In the genomic region with DNA sequence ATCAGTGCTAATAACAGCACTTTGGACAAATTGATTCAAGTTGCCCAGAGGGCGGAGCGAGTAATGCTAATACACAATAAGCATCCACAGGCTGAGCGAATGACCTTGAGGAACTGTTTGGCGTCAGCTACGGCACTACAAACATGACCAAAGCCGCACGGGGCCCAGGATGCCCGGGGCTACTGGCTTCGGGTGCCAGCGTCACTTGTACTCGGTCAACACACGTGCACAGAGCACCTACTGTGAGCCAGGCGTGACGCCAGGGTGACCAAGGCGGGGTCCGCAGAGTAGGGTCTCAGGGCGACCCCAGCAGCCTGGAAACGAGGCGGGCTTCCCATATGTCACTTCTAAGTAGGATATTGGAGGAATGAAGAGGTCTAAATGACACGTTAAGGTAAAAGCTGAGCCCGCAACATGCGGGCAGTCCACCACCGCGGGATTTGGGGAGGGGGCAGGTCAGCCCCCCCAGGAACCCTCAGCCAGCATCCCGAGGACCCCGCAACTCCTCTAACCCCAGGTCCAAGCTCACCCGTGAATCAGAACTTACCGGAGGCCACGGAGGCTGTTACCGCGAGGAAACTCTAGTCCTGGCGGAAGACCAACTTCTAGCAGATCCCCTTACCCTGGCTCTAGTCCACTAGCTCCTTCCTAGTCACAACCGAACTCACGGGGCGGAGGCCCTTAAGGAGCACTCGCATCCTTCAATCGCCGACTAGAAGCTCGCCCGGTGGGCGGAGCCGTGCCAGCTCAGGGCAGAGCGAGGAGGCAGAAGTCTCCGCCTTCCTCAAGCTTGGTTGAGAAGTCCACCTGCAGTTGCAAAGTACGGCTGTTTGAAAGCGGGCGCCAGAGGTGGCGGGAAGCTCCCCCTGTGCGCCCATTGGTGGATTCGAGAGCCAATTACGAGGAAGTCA, we compare ENCODE assay signal across 1 cellular context.
TF ChIP-seq lines count a peak whose summit lies in the region.

A gene with protein sequence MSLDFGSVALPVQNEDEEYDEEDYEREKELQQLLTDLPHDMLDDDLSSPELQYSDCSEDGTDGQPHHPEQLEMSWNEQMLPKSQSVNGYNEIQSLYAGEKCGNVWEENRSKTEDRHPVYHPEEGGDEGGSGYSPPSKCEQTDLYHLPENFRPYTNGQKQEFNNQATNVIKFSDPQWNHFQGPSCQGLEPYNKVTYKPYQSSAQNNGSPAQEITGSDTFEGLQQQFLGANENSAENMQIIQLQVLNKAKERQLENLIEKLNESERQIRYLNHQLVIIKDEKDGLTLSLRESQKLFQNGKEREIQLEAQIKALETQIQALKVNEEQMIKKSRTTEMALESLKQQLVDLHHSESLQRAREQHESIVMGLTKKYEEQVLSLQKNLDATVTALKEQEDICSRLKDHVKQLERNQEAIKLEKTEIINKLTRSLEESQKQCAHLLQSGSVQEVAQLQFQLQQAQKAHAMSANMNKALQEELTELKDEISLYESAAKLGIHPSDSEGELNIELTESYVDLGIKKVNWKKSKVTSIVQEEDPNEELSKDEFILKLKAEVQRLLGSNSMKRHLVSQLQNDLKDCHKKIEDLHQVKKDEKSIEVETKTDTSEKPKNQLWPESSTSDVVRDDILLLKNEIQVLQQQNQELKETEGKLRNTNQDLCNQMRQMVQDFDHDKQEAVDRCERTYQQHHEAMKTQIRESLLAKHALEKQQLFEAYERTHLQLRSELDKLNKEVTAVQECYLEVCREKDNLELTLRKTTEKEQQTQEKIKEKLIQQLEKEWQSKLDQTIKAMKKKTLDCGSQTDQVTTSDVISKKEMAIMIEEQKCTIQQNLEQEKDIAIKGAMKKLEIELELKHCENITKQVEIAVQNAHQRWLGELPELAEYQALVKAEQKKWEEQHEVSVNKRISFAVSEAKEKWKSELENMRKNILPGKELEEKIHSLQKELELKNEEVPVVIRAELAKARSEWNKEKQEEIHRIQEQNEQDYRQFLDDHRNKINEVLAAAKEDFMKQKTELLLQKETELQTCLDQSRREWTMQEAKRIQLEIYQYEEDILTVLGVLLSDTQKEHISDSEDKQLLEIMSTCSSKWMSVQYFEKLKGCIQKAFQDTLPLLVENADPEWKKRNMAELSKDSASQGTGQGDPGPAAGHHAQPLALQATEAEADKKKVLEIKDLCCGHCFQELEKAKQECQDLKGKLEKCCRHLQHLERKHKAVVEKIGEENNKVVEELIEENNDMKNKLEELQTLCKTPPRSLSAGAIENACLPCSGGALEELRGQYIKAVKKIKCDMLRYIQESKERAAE (N-terminal part only) (minus strand): TSS at position 656 of the 911 bp plus-strand sequence. CDS start 5,420 bp downstream, outside the sequence.

TF ChIP-seq in endothelial cell of umbilical vein, 7 proteins besides CTCF, POLR2A, EP300 and RAD21 (continued from another document):
- TF ChIP-seq EZH2 (IDR thresholded peaks at IDR 0.05; ENCODE audit: borderline replicate concordance, low read depth, low read length, severe bottlenecking): no peak
